ENCODE assay signal across 8 cellular contexts in the genomic region with DNA sequence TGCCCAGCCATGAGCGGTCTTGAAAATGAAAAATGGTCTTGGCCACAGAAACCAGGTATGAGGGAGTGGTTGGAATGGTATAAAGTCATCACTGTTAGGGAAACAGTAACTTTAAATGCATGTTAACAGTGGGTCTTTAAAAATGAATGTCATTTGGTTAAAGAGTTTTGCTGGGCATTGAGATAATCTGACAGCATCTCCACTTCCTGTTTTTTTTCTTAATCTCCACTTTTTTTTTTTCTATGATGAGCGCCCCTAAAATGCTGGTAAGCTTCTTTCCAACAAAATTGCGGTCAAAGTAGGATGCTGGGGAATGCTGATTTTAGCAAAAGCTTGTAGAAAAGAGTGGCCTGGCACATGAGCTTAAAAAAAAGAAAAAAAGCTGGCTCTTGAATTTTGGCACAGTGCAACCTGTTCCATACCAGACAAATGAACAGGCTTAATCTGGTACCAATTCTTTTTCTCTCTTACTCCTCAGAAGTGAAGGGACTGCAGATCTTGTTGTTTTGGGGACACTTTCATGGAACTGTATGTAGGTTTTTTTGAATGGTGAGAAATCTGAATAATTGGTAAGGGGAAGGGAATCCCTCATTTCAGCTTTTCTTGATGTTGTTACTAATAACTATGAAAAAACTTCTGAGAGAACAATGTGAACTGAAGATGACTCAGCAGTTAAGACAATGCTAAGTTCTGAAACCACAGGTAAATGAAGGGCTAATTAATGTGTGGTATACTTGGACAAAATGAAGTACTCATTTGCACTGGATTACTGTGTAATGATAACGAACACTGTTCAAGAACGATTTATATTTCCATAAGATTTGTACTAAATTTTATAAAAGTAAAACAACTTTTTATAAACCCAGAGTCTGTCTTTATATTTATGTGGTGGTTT. TPM values are rescaled to one million over a fixed set of nuclear protein-coding genes. Genes with fewer than 3 reads are reported as not detected.
DNase-seq lines count a peak whose midpoint lies in the region; ATAC-seq lines count a peak whose summit lies in the region.
"Had no signal": no experiment of that assay in that cellular context is flagged by ENCODE, and none has a peak within 500 bp of the region (broad histone marks: within the 10 kb centered on the region; RNA-seq: fewer than 3 reads in every experiment).

No MANE protein-coding gene starts in this region.

- in situ Hi-C loops in KBM-7 (cut with MboI; ENCODE audit: low pct_unique_long_range_greater_than_20kb, low sequenced_read_pairs): no loop called here

- no peak for ATAC-seq in GM18868 (IDR thresholded peaks at IDR 0.05; ENCODE audit: unreplicated experiment)

- H3K27me3 ChIP-seq in Karpas-422 (ENCODE audit: low read length) (no peaks in the 10 kb centered on the region), adipocyte (replicated peaks; ENCODE audit: control insufficient read depth, insufficient read depth, low read length) (no peaks in the 10 kb centered on the region)

- no peak for DNase-seq in Karpas-422
- peak; percentile 45 for DNase-seq in adipocyte (ENCODE audit: low read depth)
- DNase-seq in fibroblast of gingiva (ENCODE audit: low read depth): peak; percentile 73
- no peak for DNase-seq in NOMO-1 (lab: John Stamatoyannopoulos, UW; ENCODE audit: unreplicated experiment in 2 of 2)
- no peak for DNase-seq in KBM-7
- DNase-seq: activated CD4-positive, alpha-beta T cell treated with anti-CD3 and anti-CD28 coated beads, Interleukin-2, amount 10 ng/mL, durations not matched to agents 7 days and 5 days had no signal

- peaks cover 13% of the 10 kb centered on the region for H3K79me2 ChIP-seq in Karpas-422 (ENCODE audit: low read length)

- H3K4me2 ChIP-seq in Karpas-422 (ENCODE audit: low read depth, low read length, poor library complexity, severe bottlenecking): peak overlapping the region; percentile 63

- H3K9me3 ChIP-seq in Karpas-422 (ENCODE audit: low read length) (no peaks in the 10 kb centered on the region), adipocyte (ENCODE audit: control insufficient read depth, low read length) (no peaks in the 10 kb centered on the region)

- peaks cover 9% of the 10 kb centered on the region; the same call in 1 of the 2 replicates for H4K20me1 ChIP-seq in Karpas-422 (ENCODE audit: insufficient read depth, low read depth, low read length)

- H3K27ac ChIP-seq in Karpas-422 (ENCODE audit: low read length): peak overlapping the region; percentile 89
- peak overlapping the region; percentile 30 for H3K27ac ChIP-seq in temporal lobe (ENCODE audit: low read depth, low read length)

- no peaks in the 10 kb centered on the region for H3K9me2 ChIP-seq in Karpas-422 (replicated peaks; ENCODE audit: insufficient read depth, low read length)

- H3K36me3 ChIP-seq in Karpas-422 (ENCODE audit: insufficient read depth, low read length) (no peaks in the 10 kb centered on the region), adipocyte (ENCODE audit: control insufficient read depth, insufficient read depth, low read length, severe bottlenecking) (peaks cover 13% of the 10 kb centered on the region)

- H3K9ac ChIP-seq in Karpas-422 (ENCODE audit: low read length) (peak overlapping the region; percentile 17; the same call in 1 of the 2 replicates), adipocyte (ENCODE audit: low read length) (peak overlapping the region; percentile 47)

- peak overlapping the region; percentile 25; the same call in 1 of the 2 replicates for H3K4me3 ChIP-seq in Karpas-422 (ENCODE audit: low read length)
- H3K4me3 ChIP-seq in adipocyte (ENCODE audit: low read length): no peak overlapping the region

- H2AFZ ChIP-seq in Karpas-422 (ENCODE audit: low read length): peak overlapping the region; percentile 50; the same call in 1 of the 2 replicates

- H3K4me1 ChIP-seq in Karpas-422 (ENCODE audit: low read length) (peaks cover 35% of the 10 kb centered on the region), adipocyte (ENCODE audit: control insufficient read depth, insufficient read depth, low read length) (peaks cover 44% of the 10 kb centered on the region)

RNA-seq across cellular contexts. Expression of gene ARHGEF12, which starts 3.1 kb away (rescaled TPM):
- 14.0 and 15.4 TPM in 2 replicates for total RNA-seq in Karpas-422 (2014; rRNA removed; shearing (Covaris generic); ENCODE audit: low replicate concordance)
- total RNA-seq in temporal lobe: 180 TPM

RNA-seq across cellular contexts. Expression of gene TLCD5, which starts 8.0 kb away (rescaled TPM):
- total RNA-seq in Karpas-422 (2014; rRNA removed; shearing (Covaris generic); ENCODE audit: low replicate concordance): 4.3 and 4.5 TPM in 2 replicates
- total RNA-seq in temporal lobe: 17.0 TPM

Comparison
In these comparisons a context has a peak if more than half of its experiments do, and no peak if none do; other contexts are left out.
1. DNase-seq: peak in adipocyte (single experiment) and fibroblast of gingiva (single experiment); none in Karpas-422 (single experiment), NOMO-1 (0 of 2) and KBM-7 (single experiment).
2. RNA of gene ARHGEF12, which starts 3.1 kb away (total RNA-seq): 180 TPM in temporal lobe (single experiment); 14.0 to 15.4 TPM in Karpas-422; every median in the first group is over 10 times any median in the second.